ENCODE assay signal across 11 cellular contexts in the genomic region with DNA sequence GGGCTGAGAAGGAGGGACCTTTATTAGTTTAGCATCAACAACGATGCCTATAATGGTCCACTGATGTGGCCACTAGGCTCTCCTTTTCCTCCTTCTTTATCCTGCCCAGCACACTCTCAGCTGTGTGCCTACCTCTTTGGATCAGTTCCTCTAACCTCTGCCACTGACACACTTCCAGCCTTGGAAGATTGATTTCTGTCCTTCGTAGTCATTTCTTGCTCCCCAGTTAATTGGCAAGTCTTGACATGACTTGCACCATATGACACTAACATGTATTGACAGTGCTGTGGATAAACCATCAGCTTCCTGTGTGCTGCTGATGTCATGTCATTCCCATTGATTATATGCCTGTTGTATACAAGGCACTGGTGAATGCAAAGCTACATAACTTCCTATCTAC.
"Had no signal": no experiment of that assay in that cellular context is flagged by ENCODE, and none has a peak within 500 bp of the region (broad histone marks: within the 10 kb centered on the region; RNA-seq: fewer than 3 reads in every experiment).

No MANE protein-coding gene starts in this region.

- H3K4me3 ChIP-seq: ovary, right lobe of liver, stomach, thoracic aorta, upper lobe of right lung had no signal

- FAIRE-seq: islet of Langerhans had no signal

- H3K36me3 ChIP-seq: ovary, right lobe of liver, stomach, thoracic aorta, upper lobe of right lung had no signal

- H3K27me3 ChIP-seq: ovary, right lobe of liver, stomach, upper lobe of right lung had no signal

- H3K9me3 ChIP-seq: ovary, right lobe of liver, stomach, thoracic aorta, upper lobe of right lung had no signal

- ATAC-seq: activated CD8-positive, alpha-beta T cell treated with anti-CD3 and anti-CD28 coated beads for 36 hours; left lobe of liver; right lobe of liver; upper lobe of right lung had no signal

- DNase-seq: activated CD4-positive, alpha-beta T cell treated with anti-CD3 and anti-CD28 coated beads for 4 hours; activated CD8-positive, alpha-beta memory T cell treated with anti-CD3 and anti-CD28 coated beads, Interleukin-2, amount 50 U/mL, for 48 hours; activated CD8-positive, alpha-beta T cell treated with anti-CD3 and anti-CD28 coated beads for 36 hours; activated naive CD8-positive, alpha-beta T cell treated with anti-CD3 and anti-CD28 coated beads, Interleukin-2, amount 10 ng/mL, durations not matched to agents 7 days and 5 days; ovary; right lobe of liver; stomach; upper lobe of right lung had no signal

- H3K27ac ChIP-seq: ovary, right lobe of liver, stomach, thoracic aorta, upper lobe of right lung had no signal
